9 cellular contexts compared by ENCODE assay signal in the genomic region with DNA sequence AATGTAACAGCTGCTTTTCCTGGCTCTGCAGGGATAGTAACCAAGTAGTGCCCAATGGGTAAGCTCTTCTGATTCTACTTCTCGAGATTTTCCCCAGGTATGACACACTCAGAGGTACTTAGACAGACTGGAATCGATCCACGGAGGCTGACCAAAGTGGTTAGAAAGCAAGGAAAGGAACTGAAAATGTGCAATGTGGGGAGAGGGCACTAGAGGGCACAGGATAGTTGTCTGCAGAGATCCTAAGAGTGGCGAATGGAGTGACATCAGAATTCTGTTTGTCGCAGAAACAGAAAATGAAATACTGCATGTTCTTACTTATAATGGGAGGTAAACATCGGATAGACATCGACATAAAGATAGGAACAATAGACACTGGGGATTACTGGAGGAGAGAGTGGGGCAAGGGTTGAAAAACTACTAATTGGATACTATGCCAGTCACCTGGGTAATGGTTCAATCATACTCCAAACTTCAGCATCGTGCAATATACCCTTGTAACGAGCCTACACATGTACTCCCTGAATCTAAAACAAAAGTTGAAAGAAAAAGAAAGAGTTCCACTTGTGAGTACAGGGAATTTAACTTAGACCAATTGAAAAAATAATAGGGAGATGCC. TPM values are rescaled to one million over a fixed set of nuclear protein-coding genes. Genes with fewer than 3 reads are reported as not detected.
DNase-seq lines count a peak whose midpoint lies in the region; ATAC-seq, FAIRE-seq and TF ChIP-seq lines count a peak whose summit lies in the region.
"Had no signal": no experiment of that assay in that cellular context is flagged by ENCODE, and none has a peak within 500 bp of the region (broad histone marks: within the 10 kb centered on the region; RNA-seq: fewer than 3 reads in every experiment).

No MANE protein-coding gene starts in this region.

- no peak overlapping the region for H3K27ac Mint-ChIP-seq in T-cell

- DNase-seq in GM18507 (ENCODE audit: extremely low spot score, insufficient read length, low read depth), result peak; percentile 35
- DNase-seq in RKO (ENCODE audit: low spot score), result peak; percentile 52
- DNase-seq in esophagus muscularis mucosa (ENCODE audit: extremely low spot score), result peak; percentile 14
- DNase-seq in psoas muscle, result no peak
- DNase-seq in T-cell, result no peak
- DNase-seq in stimulated activated CD4-positive, alpha-beta T cell treated with anti-CD3 and anti-CD28 coated beads, Interleukin-4, amount 100 ng/mL, for 24 hours, result no peak
- DNase-seq: left cardiac atrium had no signal

- WGBS in esophagus muscularis mucosa, result 63% methylated on average over 9 of the region's 9 CpGs
- whole genome bisulfite sequencing in psoas muscle, 3 donors, result 47 to 55% (median 52%) methylated on average over 9 of the region's 9 CpGs

- TF ChIP-seq CTCF in C4-2B (conservative IDR thresholded peaks at IDR 0.05) (peak; percentile 88), esophagus muscularis mucosa (IDR thresholded peaks at IDR 0.05) (peak in 1 of 3 experiments; percentile 21), psoas muscle (IDR thresholded peaks at IDR 0.05) (peak; percentile 25)

- H3K4me3 ChIP-seq in esophagus muscularis mucosa (no peak overlapping the region), psoas muscle (no peak overlapping the region)

- peak; percentile 77 for FAIRE-seq in GM18507 (lab: Jason Lieb, UNC)

- no peak for TF ChIP-seq EP300 in esophagus muscularis mucosa (IDR thresholded peaks at IDR 0.05)

- ATAC-seq in HG03159 (IDR thresholded peaks at IDR 0.05; ENCODE audit: unreplicated experiment) (peak; percentile 76), psoas muscle (no peak), T-cell (replicated peaks in 1 of 4) (no peak)

- H3K27me3 Mint-ChIP-seq in T-cell, result peaks cover 0 to 4% of the 10 kb centered on the region in 2 donors

- no peaks in the 10 kb centered on the region for H3K27me3 ChIP-seq in esophagus muscularis mucosa
- no peaks in the 10 kb centered on the region for H3K27me3 ChIP-seq in psoas muscle (ENCODE audit: insufficient read depth in 3 of 3, low read length in 2 of 3)

- intact Hi-C loops in esophagus muscularis mucosa (cut with DNase I) (no loop called here), psoas muscle (cut with DNase I) (no loop called here)

- no peak overlapping the region for H3K27ac ChIP-seq in C4-2B
- no peak overlapping the region for H3K27ac ChIP-seq in esophagus muscularis mucosa (replicated peaks in 1 of 4)
- H3K27ac ChIP-seq in psoas muscle, result no peak overlapping the region

- TF ChIP-seq POLR2A in esophagus muscularis mucosa (IDR thresholded peaks at IDR 0.05; ENCODE audit: low read depth), result no peak

- H3K9me3 ChIP-seq in esophagus muscularis mucosa (no peaks in the 10 kb centered on the region), psoas muscle (no peaks in the 10 kb centered on the region)

- H3K36me3 Mint-ChIP-seq in T-cell, result peaks cover 10% of the 10 kb centered on the region

- CTCF ChIA-PET in T-cell (lab: Charles Lee), result interaction anchor here (0.6 to 1.8 kb wide), 3 partner anchors 44 to 835 kb away, joined by 3 to 6 read pairs (median 4); no protein-coding TSS in a partner anchor

- POLR2A ChIA-PET in T-cell (lab: Charles Lee), result no interaction called here

- H3K36me3 ChIP-seq in esophagus muscularis mucosa, result no peaks in the 10 kb centered on the region
- peaks cover 0 to 22% of the 10 kb centered on the region in 2 donors for H3K36me3 ChIP-seq in psoas muscle (ENCODE audit: insufficient read depth in 1 of 2, low read depth in 1 of 2)

- H3K4me3 Mint-ChIP-seq in T-cell, result no peak overlapping the region

- H3K4me1 Mint-ChIP-seq in T-cell, result peaks cover 0 to 4% (median 2%) of the 10 kb centered on the region in 3 donors

- H3K9me3 Mint-ChIP-seq in T-cell, result no peaks in the 10 kb centered on the region

- H3K4me1 ChIP-seq in esophagus muscularis mucosa, result peaks cover 0 to 11% (median 0%) of the 10 kb centered on the region in 4 donors
- H3K4me1 ChIP-seq in psoas muscle, result no peaks in the 10 kb centered on the region

RNA-seq across cellular contexts. Expression of a gene that starts 23.3 kb away (rescaled TPM):
- total RNA-seq in esophagus muscularis mucosa (under 1 TPM in 3 of 4 donors, not detected in 1; 0.17 to 0.42 (median 0.26) TPM), psoas muscle (10 to 100 TPM in 2 of 4 donors, 1 to 10 TPM in 2; 3.5 to 55.7 (median 15.0) TPM), T-cell (1 to 10 TPM in 1 of 5 donors, under 1 TPM in 4; 0.66 to 1.8 (median 0.69) TPM)
- 1 to 10 TPM; 1.4 to 3.9 (median 2.4) TPM for polyA plus RNA-seq in psoas muscle

Comparison
In these comparisons a context has a peak if more than half of its experiments do, and no peak if none do; other contexts are left out.
1. DNase-seq: peak in GM18507 (single experiment), RKO (single experiment) and esophagus muscularis mucosa (single experiment); none in psoas muscle (0 of 2), T-cell (0 of 34) and stimulated activated CD4-positive, alpha-beta T cell treated with anti-CD3 and anti-CD28 coated beads, Interleukin-4, amount 100 ng/mL, for 24 hours (single experiment).